Comparison of ENCODE assay signal across 18 cellular contexts in the genomic region with DNA sequence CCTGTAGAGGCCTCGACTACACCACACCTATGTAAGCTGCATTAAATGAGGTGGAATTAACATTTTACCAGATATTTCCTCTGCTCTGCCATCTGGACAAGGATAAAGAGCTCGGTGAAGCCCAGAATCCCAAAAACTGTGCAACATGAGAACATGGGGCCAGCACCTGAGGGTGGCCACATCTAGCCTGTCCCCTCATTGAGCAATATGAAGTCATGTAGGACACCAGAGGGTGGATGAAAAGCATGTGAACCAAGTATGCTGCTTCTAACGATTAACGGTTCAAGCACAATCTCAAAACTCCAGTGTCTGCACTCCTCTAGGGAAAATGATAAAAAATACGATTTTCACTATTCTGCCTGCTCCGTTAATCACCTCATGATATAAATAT.
"Had no signal": no experiment of that assay in that cellular context is flagged by ENCODE, and none has a peak within 500 bp of the region (broad histone marks: within the 10 kb centered on the region; RNA-seq: fewer than 3 reads in every experiment).

No MANE protein-coding gene starts in this region.

- H3K9me3 ChIP-seq: body of pancreas, colonic mucosa, stomach, tibial artery had no signal

- H3K27ac ChIP-seq: body of pancreas, colonic mucosa, parathyroid adenoma, spleen, tibial artery had no signal

- H3K4me3 ChIP-seq: body of pancreas, colonic mucosa, spleen, stomach, tibial artery had no signal

- ATAC-seq: activated CD8-positive, alpha-beta T cell treated with anti-CD3 and anti-CD28 coated beads for 36 hours; body of pancreas; WTC11 had no signal

- H3K27me3 ChIP-seq: body of pancreas, colonic mucosa, spleen, stomach, tibial artery had no signal

- H3K36me3 ChIP-seq: colonic mucosa, spleen, stomach, tibial artery had no signal

- H3K4me1 ChIP-seq: body of pancreas, colonic mucosa, parathyroid adenoma, tibial artery had no signal

- DNase-seq: activated CD4-positive, alpha-beta T cell treated with anti-CD3 and anti-CD28 coated beads for 4 hours; activated CD8-positive, alpha-beta memory T cell treated with anti-CD3 and anti-CD28 coated beads, Interleukin-2, amount 50 U/mL, for 4 hours; activated CD8-positive, alpha-beta T cell treated with anti-CD3 and anti-CD28 coated beads for 36 hours; activated effector memory CD4-positive, alpha-beta T cell treated with anti-CD3 and anti-CD28 coated beads, Interleukin-2, amount 50 U/mL, for 16 hours; activated T-cell treated with anti-CD3 and anti-CD28 coated beads, Interleukin-2, amount 50 U/mL, for 48 hours; amniotic stem cell; central memory CD4-positive, alpha-beta T cell; colonic mucosa; head of caudate nucleus; mammary epithelial cell; naive B cell; spleen; stomach; T-helper 2 cell had no signal
